Comparison of ENCODE assay signal across 8 cellular contexts in genomic region chr17:78883090-78883532, GRCh38. TPM values are rescaled to one million over a fixed set of nuclear protein-coding genes. Genes with fewer than 3 reads are reported as not detected.
A peak's percentile ranks its signal among the peaks of the same experiment; 100 is the strongest.
DNase-seq lines count a peak whose midpoint lies in the region; ATAC-seq and TF ChIP-seq lines count a peak whose summit lies in the region.

No MANE protein-coding gene starts in this region.

- H3K9me3 ChIP-seq in gastrocnemius medialis: no peaks in the 10 kb centered on the region

- peak overlapping the region; percentile 1 to 37 (median 26) for H3K4me3 ChIP-seq in gastrocnemius medialis

- POLR2A ChIA-PET in activated naive CD8-positive, alpha-beta T cell treated with anti-CD3 and anti-CD28 coated beads, Interleukin-2, amount 10 ng/mL, durations not matched to agents 7 days and 5 days (lab: Charles Lee): interaction anchor here (1.0 kb wide), 1 partner anchor 42 kb away, joined by 3 read pairs; the partner anchor contains the start of gene TIMP2

- H3K4me1 Mint-ChIP-seq in activated naive CD8-positive, alpha-beta T cell treated with anti-CD3 and anti-CD28 coated beads, Interleukin-2, amount 10 ng/mL, durations not matched to agents 7 days and 5 days: peaks cover 25% of the 10 kb centered on the region

- H3K36me3 ChIP-seq in gastrocnemius medialis: no peaks in the 10 kb centered on the region

- no peaks in the 10 kb centered on the region for H3K27me3 ChIP-seq in gastrocnemius medialis

- peak in 1 of 2 donors; percentile 10 for TF ChIP-seq POLR2A in gastrocnemius medialis (IDR thresholded peaks at IDR 0.05)

- no peaks in the 10 kb centered on the region for H3K36me3 Mint-ChIP-seq in activated naive CD8-positive, alpha-beta T cell treated with anti-CD3 and anti-CD28 coated beads, Interleukin-2, amount 10 ng/mL, durations not matched to agents 7 days and 5 days

- H3K4me1 ChIP-seq in gastrocnemius medialis: peaks cover 31 to 35% of the 10 kb centered on the region in 2 donors

- intact Hi-C loops in left ventricle myocardium superior (cut with micrococcal nuclease): no loop called here
- intact Hi-C loops in gastrocnemius medialis (cut with DNase I; ENCODE audit: low total_unique reads): loop anchor here (5.0 kb wide), 1 partner anchor 49 kb away; no protein-coding TSS in a partner anchor

- no peak for TF ChIP-seq CTCF in gastrocnemius medialis (IDR thresholded peaks at IDR 0.05 in 4 of 5, conservative IDR thresholded peaks at IDR 0.05 in 1 of 5)

- peak; percentile 24 for ATAC-seq in activated naive CD8-positive, alpha-beta T cell treated with anti-CD3 and anti-CD28 coated beads, Interleukin-2, amount 10 ng/mL, durations not matched to agents 7 days and 5 days (ENCODE audit: low read depth)
- ATAC-seq in left ventricle myocardium superior (peak; percentile 71), gastrocnemius medialis (peak; percentile 43 to 59), HG03280 (IDR thresholded peaks at IDR 0.05; ENCODE audit: unreplicated experiment) (no peak), HG03045 (IDR thresholded peaks at IDR 0.05; ENCODE audit: unreplicated experiment) (no peak)

- no peaks in the 10 kb centered on the region for H3K27me3 Mint-ChIP-seq in activated naive CD8-positive, alpha-beta T cell treated with anti-CD3 and anti-CD28 coated beads, Interleukin-2, amount 10 ng/mL, durations not matched to agents 7 days and 5 days

- peak overlapping the region; percentile 77 to 85 (median 81) for H3K27ac ChIP-seq in gastrocnemius medialis

- H3K9me3 Mint-ChIP-seq in activated naive CD8-positive, alpha-beta T cell treated with anti-CD3 and anti-CD28 coated beads, Interleukin-2, amount 10 ng/mL, durations not matched to agents 7 days and 5 days: no peaks in the 10 kb centered on the region

- H3K27ac Mint-ChIP-seq in activated naive CD8-positive, alpha-beta T cell treated with anti-CD3 and anti-CD28 coated beads, Interleukin-2, amount 10 ng/mL, durations not matched to agents 7 days and 5 days: peak overlapping the region; percentile 83

- H3K4me3 Mint-ChIP-seq in activated naive CD8-positive, alpha-beta T cell treated with anti-CD3 and anti-CD28 coated beads, Interleukin-2, amount 10 ng/mL, durations not matched to agents 7 days and 5 days: peak overlapping the region; percentile 22

- DNase-seq in HS-27A (ENCODE audit: low read depth) (peak; percentile 91), left ventricle myocardium superior (peak; percentile 85), gastrocnemius medialis (peak; percentile 50 to 82), NCI-H2107 (lab: John Stamatoyannopoulos, UW) (no peak), DMS114 treated with DMSO at 0.1 percent for 48 hours (lab: John Stamatoyannopoulos, UW; ENCODE audit: unreplicated experiment) (no peak)
- DNase-seq in activated naive CD8-positive, alpha-beta T cell treated with anti-CD3 and anti-CD28 coated beads, Interleukin-2, amount 10 ng/mL, durations not matched to agents 7 days and 5 days: no peak

- in situ Hi-C loops in gastrocnemius medialis (cut with MboI; ENCODE audit: low sequenced_read_pairs in 4 of 4): no loop called here

RNA-seq across cellular contexts. Expression of gene CEP295NL, which starts 19.9 kb away (rescaled TPM):
- under 1 TPM in 1 of 2 experiments, not detected in 1; 0.23 TPM for total RNA-seq in activated naive CD8-positive, alpha-beta T cell treated with anti-CD3 and anti-CD28 coated beads, Interleukin-2, amount 10 ng/mL, durations not matched to agents 7 days and 5 days
- 0.79 TPM for total RNA-seq in left ventricle myocardium superior
- under 1 TPM in 1 of 4 donors, not detected in 3; 0.16 TPM for total RNA-seq in gastrocnemius medialis

RNA-seq across cellular contexts. Expression of gene TIMP2, which starts 42.1 kb away (rescaled TPM):
- total RNA-seq in activated naive CD8-positive, alpha-beta T cell treated with anti-CD3 and anti-CD28 coated beads, Interleukin-2, amount 10 ng/mL, durations not matched to agents 7 days and 5 days: 1 to 10 TPM; 5.0 to 6.0 TPM
- total RNA-seq in left ventricle myocardium superior (132 TPM), gastrocnemius medialis (10 to 100 TPM; 20.4 to 28.7 (median 27.0) TPM)

RNA-seq across cellular contexts. Expression of gene USP36, which starts 42.5 kb away (rescaled TPM):
- total RNA-seq in activated naive CD8-positive, alpha-beta T cell treated with anti-CD3 and anti-CD28 coated beads, Interleukin-2, amount 10 ng/mL, durations not matched to agents 7 days and 5 days: 10 to 100 TPM; 87.8 to 94.3 TPM
- 24.7 TPM for total RNA-seq in left ventricle myocardium superior
- total RNA-seq in gastrocnemius medialis: 10 to 100 TPM; 15.2 to 21.1 (median 20.0) TPM

Comparison
In these comparisons a context has a peak if more than half of its experiments do, and no peak if none do; other contexts are left out.
1. DNase-seq: peak in HS-27A (single experiment), left ventricle myocardium superior (single experiment) and gastrocnemius medialis (2 of 2); none in activated naive CD8-positive, alpha-beta T cell treated with anti-CD3 and anti-CD28 coated beads, Interleukin-2, amount 10 ng/mL, durations not matched to agents 7 days and 5 days (single experiment), NCI-H2107 (single experiment) and DMS114 treated with DMSO at 0.1 percent for 48 hours (single experiment).
2. ATAC-seq: peak in activated naive CD8-positive, alpha-beta T cell treated with anti-CD3 and anti-CD28 coated beads, Interleukin-2, amount 10 ng/mL, durations not matched to agents 7 days and 5 days (single experiment), left ventricle myocardium superior (single experiment) and gastrocnemius medialis (2 of 2); none in HG03280 (single experiment) and HG03045 (single experiment).